In the genomic region with DNA sequence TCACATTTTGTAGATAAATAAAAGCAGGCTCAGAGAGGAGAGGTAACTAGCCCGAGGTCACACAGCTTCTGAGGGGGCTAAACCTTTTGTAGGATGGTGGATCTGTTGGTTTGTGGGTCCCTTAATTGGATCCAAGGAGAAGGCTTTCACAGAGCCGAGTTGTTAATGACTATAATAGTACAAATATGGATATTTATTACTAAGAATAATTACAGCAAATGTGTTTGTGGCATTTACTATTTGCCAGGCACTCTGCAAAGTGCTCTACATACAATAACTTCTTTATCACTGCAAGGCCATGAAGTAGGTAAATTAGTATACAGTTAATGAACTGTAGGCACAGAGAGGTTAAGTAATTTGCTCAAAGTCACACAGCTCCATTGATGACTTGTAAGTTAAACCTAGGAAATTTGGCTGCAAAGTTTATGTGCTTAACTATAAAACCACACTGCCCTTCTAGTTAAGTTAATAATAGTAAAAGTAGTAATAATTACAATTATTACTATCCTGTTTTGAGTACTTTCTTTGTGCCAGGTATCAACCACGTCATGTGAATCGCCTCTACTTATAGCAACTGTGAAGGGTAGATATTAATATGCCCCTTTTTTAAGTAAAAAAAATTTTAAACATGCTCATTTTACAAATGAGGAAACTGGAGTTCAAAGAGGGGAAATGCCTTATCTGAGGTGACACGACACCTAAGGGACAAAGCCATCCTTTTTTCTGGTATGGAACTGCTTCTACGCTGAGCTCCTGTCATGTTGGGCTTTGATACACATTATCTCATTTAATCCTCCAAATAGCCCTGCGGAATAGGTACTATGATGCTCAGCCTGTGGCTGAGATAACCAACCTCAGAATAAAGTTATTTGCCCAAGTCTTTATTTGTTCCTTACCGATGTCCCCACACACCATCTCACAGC, we compare ENCODE assay signal across 8 cellular contexts. TPM values are rescaled to one million over a fixed set of nuclear protein-coding genes. Genes with fewer than 3 reads are reported as not detected.
DNase-seq lines count a peak whose midpoint lies in the region; ATAC-seq, FAIRE-seq and TF ChIP-seq lines count a peak whose summit lies in the region.

No MANE protein-coding gene starts in this region.

- no peaks in the 10 kb centered on the region for H3K27me3 Mint-ChIP-seq in T-cell

- peaks cover 8% of the 10 kb centered on the region for H3K36me3 Mint-ChIP-seq in T-cell

- H3K4me1 Mint-ChIP-seq in T-cell, result peaks cover 34 to 61% (median 43%) of the 10 kb centered on the region in 3 donors

- H3K36me3 ChIP-seq in sigmoid colon, result peaks cover 0 to 12% (median 0%) of the 10 kb centered on the region in 4 donors
- H3K36me3 ChIP-seq in mucosa of descending colon (ENCODE audit: low read depth), result no peaks in the 10 kb centered on the region

- peak overlapping the region; percentile 74 to 76 for H3K27ac Mint-ChIP-seq in T-cell

- TF ChIP-seq EP300 in sigmoid colon (IDR thresholded peaks at IDR 0.05), result no peak

- H3K9me3 ChIP-seq in sigmoid colon, result no peaks in the 10 kb centered on the region
- H3K9me3 ChIP-seq in mucosa of descending colon, result no peaks in the 10 kb centered on the region

- H3K27me3 ChIP-seq in sigmoid colon, result no peaks in the 10 kb centered on the region

- peak overlapping the region; percentile 79 to 81 (median 79) for H3K4me3 Mint-ChIP-seq in T-cell

- TF ChIP-seq CTCF in fibroblast of mammary gland (conservative IDR thresholded peaks at IDR 0.05; ENCODE audit: control insufficient read depth, insufficient read depth, low read depth, low read length) (no peak), sigmoid colon (IDR thresholded peaks at IDR 0.05) (no peak), mucosa of descending colon (IDR thresholded peaks at IDR 0.05) (no peak)

- H3K9me3 Mint-ChIP-seq in T-cell, result no peaks in the 10 kb centered on the region

- H3K27ac ChIP-seq in sigmoid colon, result peak overlapping the region; percentile 98 to 99 (median 98)

- CTCF ChIA-PET in T-cell (lab: Charles Lee), result interaction anchor here in 1 of 2 donors (0.6 to 1.6 kb wide), 6 partner anchors 15 to 151 kb away, joined by 3 to 4 read pairs (median 3); no protein-coding TSS in a partner anchor

- WGBS in sigmoid colon, 2 donors, result 66 to 72% methylated on average over 8 of the region's 8 CpGs

- POLR2A ChIA-PET in T-cell (lab: Charles Lee), result interaction anchor here (0.6 to 1.4 kb wide), 4 partner anchors 9 to 133 kb away, joined by 3 to 5 read pairs (median 4); no protein-coding TSS in a partner anchor

- H3K4me3 ChIP-seq in fibroblast of mammary gland (ENCODE audit: control insufficient read depth, low read depth, low read length), result peak overlapping the region; percentile 41
- peak overlapping the region; percentile 21 to 54 (median 46) for H3K4me3 ChIP-seq in sigmoid colon
- H3K4me3 ChIP-seq in mucosa of descending colon, result no peak overlapping the region

- no peak for TF ChIP-seq POLR2A in GM12891 (IDR thresholded peaks at IDR 0.05; ENCODE audit: low read depth, low read length)
- no peak for TF ChIP-seq POLR2A in sigmoid colon (IDR thresholded peaks at IDR 0.05)

- no peak for ATAC-seq in T-cell (replicated peaks in 1 of 4)
- no peak for ATAC-seq in mucosa of descending colon
- ATAC-seq in left lobe of liver, result no peak

- FAIRE-seq in GM12891 (lab: Jason Lieb, UNC), result no peak

- H3K4me1 ChIP-seq in sigmoid colon, result peaks cover 0 to 59% (median 50%) of the 10 kb centered on the region in 4 donors
- peaks cover 22% of the 10 kb centered on the region for H3K4me1 ChIP-seq in mucosa of descending colon (ENCODE audit: low read depth)

- intact Hi-C loops in sigmoid colon (cut with DNase I) (loop anchor here (2.0 to 10.0 kb wide), 4 partner anchors 39 to 493 kb away; a partner anchor contains a TSS), mucosa of descending colon (cut with DNase I, micrococcal nuclease) (no loop called here)

- DNase-seq in GM12891 (ENCODE audit: insufficient read length, low spot score) (no peak), T-cell (no peak), fibroblast of mammary gland (ENCODE audit: low read depth) (no peak), sigmoid colon (no peak), mucosa of descending colon (no peak), NCI-H1417 (lab: John Stamatoyannopoulos, UW) (no peak), left lobe of liver (ENCODE audit: low spot score) (no peak), NCI-H510A treated with DMSO at 0.1 percent for 48 hours (lab: John Stamatoyannopoulos, UW) (no peak)

TF ChIP-seq in GM12891, 5 proteins besides CTCF, POLR2A, EP300 and RAD21:
- TF ChIP-seq SPI1 (IDR thresholded peaks at IDR 0.05; ENCODE audit: low read depth, low read length) (peak; percentile 13; the same call in 1 of the 2 replicates), POLR2AphosphoS5 (IDR thresholded peaks at IDR 0.05; ENCODE audit: low read depth, low read length) (no peak)

RNA-seq across cellular contexts. Expression of a gene that starts 8.4 kb away (rescaled TPM):
- 101 TPM for polyA plus RNA-seq in GM12891 (2012; ENCODE audit: low read depth, missing spikeins)
- total RNA-seq in T-cell (100 to 1,000 TPM in 1 of 5 donors, 10 to 100 TPM in 4; 54.1 to 177 (median 85.8) TPM), sigmoid colon (10 to 100 TPM; 12.5 to 81.9 (median 24.3) TPM), mucosa of descending colon (10 to 100 TPM; 40.2 to 45.5 (median 42.9) TPM), left lobe of liver (26.4 TPM)
- polyA plus RNA-seq in sigmoid colon, result 10 to 100 TPM; 11.1 to 32.2 (median 22.2) TPM
